ENCODE assay signal across 9 cellular contexts in genomic region chr9:129557192-129558036, GRCh38.
A peak's percentile ranks its signal among the peaks of the same experiment; 100 is the strongest.
DNase-seq lines count a peak whose midpoint lies in the region; ATAC-seq, FAIRE-seq and TF ChIP-seq lines count a peak whose summit lies in the region.
"Had no signal": no experiment of that assay in that cellular context is flagged by ENCODE, and none has a peak within 500 bp of the region (broad histone marks: within the 10 kb centered on the region; RNA-seq: fewer than 3 reads in every experiment).

No MANE protein-coding gene starts in this region.

- H3K27ac ChIP-seq in GM23338 (ENCODE audit: low read depth), result peak overlapping the region; percentile 95
- H3K27ac ChIP-seq in pancreas, result peak overlapping the region; percentile 56 to 60 (median 60)
- H3K27ac ChIP-seq: lower lobe of right lung had no signal

- no peaks in the 10 kb centered on the region for H3K9me3 ChIP-seq in pancreas
- H3K9me3 ChIP-seq: lower lobe of right lung had no signal

- H3K27ac Mint-ChIP-seq in GM23338, result peak overlapping the region; percentile 84
- H3K27ac Mint-ChIP-seq in stimulated activated naive B cell treated with anti-CD40 and anti-IgM and Interleukin-4, amounts not matched to agents 10 μg/mL and 1 μg/mL and 100 μg/mL, for 72 hours, result no peak overlapping the region

- no peaks in the 10 kb centered on the region for H3K36me3 Mint-ChIP-seq in GM23338 (ENCODE audit: low read depth)
- no peaks in the 10 kb centered on the region for H3K36me3 Mint-ChIP-seq in stimulated activated naive B cell treated with anti-CD40 and anti-IgM and Interleukin-4, amounts not matched to agents 10 μg/mL and 1 μg/mL and 100 μg/mL, for 72 hours

- peaks cover 57% of the 10 kb centered on the region for H3K4me1 Mint-ChIP-seq in GM23338
- H3K4me1 Mint-ChIP-seq in stimulated activated naive B cell treated with anti-CD40 and anti-IgM and Interleukin-4, amounts not matched to agents 10 μg/mL and 1 μg/mL and 100 μg/mL, for 72 hours, result no peaks in the 10 kb centered on the region

- peak overlapping the region; percentile 73 for H3K4me2 ChIP-seq in GM23338

- no peaks in the 10 kb centered on the region for H3K9me3 Mint-ChIP-seq in GM23338
- no peaks in the 10 kb centered on the region for H3K9me3 Mint-ChIP-seq in stimulated activated naive B cell treated with anti-CD40 and anti-IgM and Interleukin-4, amounts not matched to agents 10 μg/mL and 1 μg/mL and 100 μg/mL, for 72 hours

- 63 to 67% methylated on average over 21 to 24 of the region's 24 CpGs for WGBS in pancreas, 2 donors

- no peak overlapping the region for H2AFZ ChIP-seq in GM23338

- no peak for TF ChIP-seq CTCF in GM23338 (conservative IDR thresholded peaks at IDR 0.05; ENCODE audit: low read depth in 2 of 2)
- TF ChIP-seq CTCF in pancreas (IDR thresholded peaks at IDR 0.05), result no peak

- peaks cover 20% of the 10 kb centered on the region for H3K27me3 ChIP-seq in GM23338 (ENCODE audit: insufficient read depth)
- no peaks in the 10 kb centered on the region for H3K27me3 ChIP-seq in pancreas

- peaks cover 23% of the 10 kb centered on the region for H3K27me3 Mint-ChIP-seq in GM23338 (ENCODE audit: insufficient read depth, low read depth, poor library complexity)
- H3K27me3 Mint-ChIP-seq in stimulated activated naive B cell treated with anti-CD40 and anti-IgM and Interleukin-4, amounts not matched to agents 10 μg/mL and 1 μg/mL and 100 μg/mL, for 72 hours, result peaks cover 36 to 55% of the 10 kb centered on the region in 2 donors

- H3K4me3 ChIP-seq in GM23338, result peak overlapping the region; percentile 50
- H3K4me3 ChIP-seq in pancreas, result no peak overlapping the region
- H3K4me3 ChIP-seq: lower lobe of right lung had no signal

- H3K36me3 ChIP-seq in GM23338 (ENCODE audit: insufficient read depth) (no peaks in the 10 kb centered on the region), pancreas (no peaks in the 10 kb centered on the region)
- H3K36me3 ChIP-seq: lower lobe of right lung had no signal

- intact Hi-C loops in pancreas (cut with DNase I), result no loop called here

- H3K4me3 Mint-ChIP-seq in GM23338, result peak overlapping the region; percentile 54
- no peak overlapping the region for H3K4me3 Mint-ChIP-seq in stimulated activated naive B cell treated with anti-CD40 and anti-IgM and Interleukin-4, amounts not matched to agents 10 μg/mL and 1 μg/mL and 100 μg/mL, for 72 hours

- H3K79me2 ChIP-seq in GM23338 (replicated peaks; ENCODE audit: insufficient read depth), result no peaks in the 10 kb centered on the region

- no peaks in the 10 kb centered on the region for H3K9me2 ChIP-seq in GM23338 (ENCODE audit: insufficient read depth)

- peak; percentile 99 for DNase-seq in GM23338 (ENCODE audit: low spot score)
- DNase-seq in NCI-H82 treated with DMSO at 0.1 percent for 48 hours (lab: John Stamatoyannopoulos, UW; ENCODE audit: unreplicated experiment), result peak; percentile 49
- DNase-seq in fibroblast of peridontal ligament (ENCODE audit: extremely low read depth), result peak; percentile 47
- peak in 4 of 6 donors; percentile 56 to 82 (median 66) for DNase-seq in pancreas
- DNase-seq in stimulated activated naive B cell treated with anti-CD40 and anti-IgM and Interleukin-4, amounts not matched to agents 10 μg/mL and 1 μg/mL and 100 μg/mL, for 72 hours, result no peak
- DNase-seq in NCI-H446 (lab: John Stamatoyannopoulos, UW), result no peak
- DNase-seq in GOT3 (lab: John Stamatoyannopoulos, UW), result no peak
- no peak for DNase-seq in GM19239 (ENCODE audit: insufficient read length, low spot score)
- DNase-seq: lower lobe of right lung had no signal

- ATAC-seq in GM23338, result peak; percentile 77
- peak; percentile 58 to 67 (median 64) for ATAC-seq in pancreas
- ATAC-seq in stimulated activated naive B cell treated with anti-CD40 and anti-IgM and Interleukin-4, amounts not matched to agents 10 μg/mL and 1 μg/mL and 100 μg/mL, for 72 hours (replicated peaks), result no peak

- H4K20me1 ChIP-seq in GM23338 (replicated peaks; ENCODE audit: insufficient read depth), result no peaks in the 10 kb centered on the region

- H3K4me1 ChIP-seq in GM23338 (ENCODE audit: insufficient read depth) (peaks cover 59% of the 10 kb centered on the region), pancreas (peaks cover 0 to 8% (median 6%) of the 10 kb centered on the region in 3 donors)

- FAIRE-seq in pancreas (lab: Jason Lieb, UNC), result no peak
- no peak for FAIRE-seq in GM19239 (lab: Jason Lieb, UNC)

- H3F3A ChIP-seq in GM23338 (replicated peaks; ENCODE audit: low read depth), result peaks cover 2% of the 10 kb centered on the region; the same call in 1 of the 2 replicates

TF ChIP-seq in GM23338, 12 proteins besides CTCF, POLR2A, EP300 and RAD21 (continues in another document):
- TF ChIP-seq ZNF331 (CRISPR knock-in tag; IDR thresholded peaks at IDR 0.05; ENCODE audit: low read depth) (no peak), ZNF114 (CRISPR knock-in tag; IDR thresholded peaks at IDR 0.05) (no peak), EZH2 (IDR thresholded peaks at IDR 0.05; ENCODE audit: low read depth, unreplicated experiment) (no peak), POLR2AphosphoS5 (IDR thresholded peaks at IDR 0.05; ENCODE audit: low read depth) (peak; percentile 45), STAT1 (IDR thresholded peaks at IDR 0.05; ENCODE audit: unreplicated experiment) (no peak), EZH2phosphoT487 (IDR thresholded peaks at IDR 0.05; ENCODE audit: unreplicated experiment) (no peak), CREB1 (CRISPR knock-in tag; IDR thresholded peaks at IDR 0.05; ENCODE audit: low read depth) (no peak)
- TF ChIP-seq, protein P1, sequence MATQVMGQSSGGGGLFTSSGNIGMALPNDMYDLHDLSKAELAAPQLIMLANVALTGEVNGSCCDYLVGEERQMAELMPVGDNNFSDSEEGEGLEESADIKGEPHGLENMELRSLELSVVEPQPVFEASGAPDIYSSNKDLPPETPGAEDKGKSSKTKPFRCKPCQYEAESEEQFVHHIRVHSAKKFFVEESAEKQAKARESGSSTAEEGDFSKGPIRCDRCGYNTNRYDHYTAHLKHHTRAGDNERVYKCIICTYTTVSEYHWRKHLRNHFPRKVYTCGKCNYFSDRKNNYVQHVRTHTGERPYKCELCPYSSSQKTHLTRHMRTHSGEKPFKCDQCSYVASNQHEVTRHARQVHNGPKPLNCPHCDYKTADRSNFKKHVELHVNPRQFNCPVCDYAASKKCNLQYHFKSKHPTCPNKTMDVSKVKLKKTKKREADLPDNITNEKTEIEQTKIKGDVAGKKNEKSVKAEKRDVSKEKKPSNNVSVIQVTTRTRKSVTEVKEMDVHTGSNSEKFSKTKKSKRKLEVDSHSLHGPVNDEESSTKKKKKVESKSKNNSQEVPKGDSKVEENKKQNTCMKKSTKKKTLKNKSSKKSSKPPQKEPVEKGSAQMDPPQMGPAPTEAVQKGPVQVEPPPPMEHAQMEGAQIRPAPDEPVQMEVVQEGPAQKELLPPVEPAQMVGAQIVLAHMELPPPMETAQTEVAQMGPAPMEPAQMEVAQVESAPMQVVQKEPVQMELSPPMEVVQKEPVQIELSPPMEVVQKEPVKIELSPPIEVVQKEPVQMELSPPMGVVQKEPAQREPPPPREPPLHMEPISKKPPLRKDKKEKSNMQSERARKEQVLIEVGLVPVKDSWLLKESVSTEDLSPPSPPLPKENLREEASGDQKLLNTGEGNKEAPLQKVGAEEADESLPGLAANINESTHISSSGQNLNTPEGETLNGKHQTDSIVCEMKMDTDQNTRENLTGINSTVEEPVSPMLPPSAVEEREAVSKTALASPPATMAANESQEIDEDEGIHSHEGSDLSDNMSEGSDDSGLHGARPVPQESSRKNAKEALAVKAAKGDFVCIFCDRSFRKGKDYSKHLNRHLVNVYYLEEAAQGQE (IDR thresholded peaks at IDR 0.05; ENCODE audit: unreplicated experiment), result no peak

Comparison
In these comparisons a context has a peak if more than half of its experiments do, and no peak if none do; other contexts are left out.
1. ATAC-seq: peak in GM23338 (single experiment) and pancreas (4 of 4); none in stimulated activated naive B cell treated with anti-CD40 and anti-IgM and Interleukin-4, amounts not matched to agents 10 μg/mL and 1 μg/mL and 100 μg/mL, for 72 hours (0 of 2).
2. DNase-seq: peak in GM23338 (single experiment), NCI-H82 treated with DMSO at 0.1 percent for 48 hours (single experiment), fibroblast of peridontal ligament (single experiment) and pancreas (4 of 6); none in stimulated activated naive B cell treated with anti-CD40 and anti-IgM and Interleukin-4, amounts not matched to agents 10 μg/mL and 1 μg/mL and 100 μg/mL, for 72 hours (single experiment), NCI-H446 (0 of 2), GOT3 (single experiment) and GM19239 (single experiment).